Comparison of ENCODE assay signal across 16 cellular contexts in genomic region chr3:13538520-13539284, GRCh38. TPM values are rescaled to one million over a fixed set of nuclear protein-coding genes. Genes with fewer than 3 reads are reported as not detected.
DNase-seq lines count a peak whose midpoint lies in the region; ATAC-seq and TF ChIP-seq lines count a peak whose summit lies in the region.
"Had no signal": no experiment of that assay in that cellular context is flagged by ENCODE, and none has a peak within 500 bp of the region (broad histone marks: within the 10 kb centered on the region; RNA-seq: fewer than 3 reads in every experiment).

No MANE protein-coding gene starts in this region.

- peak overlapping the region; percentile 89 for H3K27ac ChIP-seq in PC-9
- H3K27ac ChIP-seq in esophagus muscularis mucosa (replicated peaks in 1 of 4) = peak overlapping the region; percentile 41 to 63 (median 56)
- peak overlapping the region in 3 of 4 donors; percentile 7 to 65 (median 14) for H3K27ac ChIP-seq in sigmoid colon
- H3K27ac ChIP-seq in lower lobe of right lung = no peak overlapping the region
- H3K27ac ChIP-seq in body of pancreas = no peak overlapping the region

- POLR2A ChIA-PET in PC-9 (lab: Charles Lee; ENCODE audit: unreplicated experiment) = interaction anchor here (0.6 kb wide), 1 partner anchor 25 kb away, joined by 3 read pairs; no protein-coding TSS in a partner anchor

- H2AFZ ChIP-seq in PC-9 = no peak overlapping the region

- peak overlapping the region; percentile 92 for H3K27ac Mint-ChIP-seq in Calu3 (ENCODE audit: unreplicated experiment)
- H3K27ac Mint-ChIP-seq: activated CD4-positive, alpha-beta T cell treated with anti-CD3 and anti-CD28 coated beads for 36 hours; activated naive CD4-positive, alpha-beta T cell treated with anti-CD3 and anti-CD28 coated beads, Interleukin-2, amount 50 U/mL, for 24 hours had no signal

- no peak for TF ChIP-seq CTCF in Calu3 (IDR thresholded peaks at IDR 0.05; ENCODE audit: unreplicated experiment)
- TF ChIP-seq CTCF in PC-9 (conservative IDR thresholded peaks at IDR 0.05) = no peak
- TF ChIP-seq CTCF in esophagus muscularis mucosa (IDR thresholded peaks at IDR 0.05) = no peak
- no peak for TF ChIP-seq CTCF in sigmoid colon (IDR thresholded peaks at IDR 0.05)
- TF ChIP-seq CTCF in lower lobe of right lung (IDR thresholded peaks at IDR 0.05) = no peak
- no peak for TF ChIP-seq CTCF in body of pancreas (IDR thresholded peaks at IDR 0.05)

- peaks cover 17% of the 10 kb centered on the region for H3K36me3 Mint-ChIP-seq in Calu3 (ENCODE audit: insufficient read depth, unreplicated experiment)

- no peaks in the 10 kb centered on the region for H3K9me2 ChIP-seq in PC-9 (ENCODE audit: insufficient read depth)

- H3K9me3 ChIP-seq in PC-9 (ENCODE audit: insufficient read depth, low read depth) = peaks cover 17% of the 10 kb centered on the region; the same call in 1 of the 2 replicates
- H3K9me3 ChIP-seq in esophagus muscularis mucosa = peaks cover 0 to 8% (median 3%) of the 10 kb centered on the region in 4 donors
- H3K9me3 ChIP-seq in sigmoid colon = peaks cover 0 to 2% (median under 1%) of the 10 kb centered on the region in 4 donors
- H3K9me3 ChIP-seq in lower lobe of right lung = peaks cover 6% of the 10 kb centered on the region
- H3K9me3 ChIP-seq in body of pancreas = no peaks in the 10 kb centered on the region

- no peaks in the 10 kb centered on the region for H4K20me1 ChIP-seq in PC-9 (ENCODE audit: insufficient read depth)

- CTCF ChIA-PET in Calu3 (lab: Charles Lee) = no interaction called here
- CTCF ChIA-PET in PC-9 (lab: Charles Lee) = interaction anchor here (0.8 kb wide), 1 partner anchor 43 kb away, joined by 4 read pairs; no protein-coding TSS in a partner anchor

- BruUV-seq in Calu3 (replicated peaks; lab: Mats Ljungman, UMichigan) = no TSS peak
- no TSS peak for BruUV-seq in PC-9 (replicated peaks; lab: Mats Ljungman, UMichigan)

- H3K79me2 ChIP-seq in PC-9 (ENCODE audit: low read depth) = no peaks in the 10 kb centered on the region

- 87% methylated on average over 9 of the region's 9 CpGs for WGBS in esophagus muscularis mucosa
- WGBS in sigmoid colon, 2 donors = 77 to 88% methylated on average over 9 of the region's 9 CpGs
- WGBS in body of pancreas, 2 donors = 78 to 79% methylated on average over 8 to 9 of the region's 9 CpGs

- DNase-seq in Calu3 (no peak), PC-9 (no peak), esophagus muscularis mucosa (ENCODE audit: extremely low spot score) (no peak), sigmoid colon (no peak), lower lobe of right lung (no peak), body of pancreas (no peak), OCI-M2 (lab: John Stamatoyannopoulos, UW; ENCODE audit: unreplicated experiment) (no peak), nucleus accumbens (lab: John Stamatoyannopoulos, UW) (no peak)
- DNase-seq: activated CD4-positive, alpha-beta T cell treated with anti-CD3 and anti-CD28 coated beads for 36 hours; Kasumi-1; midbrain; NCI-H1417; NCI-H2171 treated with DMSO at 0.1 percent for 48 hours; stomach had no signal

- H3K9me3 Mint-ChIP-seq in Calu3 (ENCODE audit: low read depth, unreplicated experiment) = peaks cover 4% of the 10 kb centered on the region
- H3K9me3 Mint-ChIP-seq: central memory CD8-positive, alpha-beta T cell had no signal

- no peak for TF ChIP-seq POLR2A in esophagus muscularis mucosa (IDR thresholded peaks at IDR 0.05; ENCODE audit: low read depth)
- TF ChIP-seq POLR2A in sigmoid colon (IDR thresholded peaks at IDR 0.05) = no peak
- TF ChIP-seq POLR2A in body of pancreas (IDR thresholded peaks at IDR 0.05) = no peak

- H3K4me1 Mint-ChIP-seq in Calu3 (ENCODE audit: low read depth, unreplicated experiment) = peaks cover 35% of the 10 kb centered on the region

- TF ChIP-seq EP300 in esophagus muscularis mucosa (IDR thresholded peaks at IDR 0.05) = no peak
- TF ChIP-seq EP300 in sigmoid colon (IDR thresholded peaks at IDR 0.05) = no peak

- H3K4me2 ChIP-seq in PC-9 = peak overlapping the region; percentile 53

- H3K27me3 ChIP-seq in PC-9 (ENCODE audit: insufficient read depth, low read depth) = no peaks in the 10 kb centered on the region
- H3K27me3 ChIP-seq in esophagus muscularis mucosa = peaks cover 0 to 24% (median 0%) of the 10 kb centered on the region in 4 donors
- H3K27me3 ChIP-seq in sigmoid colon = no peaks in the 10 kb centered on the region
- H3K27me3 ChIP-seq in lower lobe of right lung (ENCODE audit: low read depth) = no peaks in the 10 kb centered on the region
- H3K27me3 ChIP-seq in body of pancreas = no peaks in the 10 kb centered on the region

- H3F3A ChIP-seq in PC-9 (ENCODE audit: insufficient read depth, low read depth) = peaks cover 45% of the 10 kb centered on the region

- H3K4me1 ChIP-seq in PC-9 (replicated peaks; ENCODE audit: insufficient read depth) = peaks cover 74% of the 10 kb centered on the region
- peaks cover 7 to 38% (median 20%) of the 10 kb centered on the region in 4 donors for H3K4me1 ChIP-seq in esophagus muscularis mucosa
- H3K4me1 ChIP-seq in sigmoid colon = no peaks in the 10 kb centered on the region
- H3K4me1 ChIP-seq in lower lobe of right lung = no peaks in the 10 kb centered on the region
- H3K4me1 ChIP-seq in body of pancreas = no peaks in the 10 kb centered on the region

- intact Hi-C loops in Calu3 (cut with micrococcal nuclease; ENCODE audit: unreplicated experiment) (loop anchor here (2.0 kb wide), 1 partner anchor 14 kb away; no protein-coding TSS in a partner anchor), PC-9 (cut with micrococcal nuclease; ENCODE audit: unreplicated experiment) (loop anchor here (2.0 to 10.0 kb wide), 2 partner anchors 62 to 316 kb away; no protein-coding TSS in a partner anchor), esophagus muscularis mucosa (cut with DNase I) (no loop called here), sigmoid colon (cut with DNase I) (no loop called here), lower lobe of right lung (cut with DNase I) (no loop called here), body of pancreas (cut with DNase I) (no loop called here)

- H3K4me3 Mint-ChIP-seq in Calu3 (ENCODE audit: low read depth, unreplicated experiment) = no peak overlapping the region
- H3K4me3 Mint-ChIP-seq: activated CD4-positive, alpha-beta T cell treated with anti-CD3 and anti-CD28 coated beads for 36 hours; activated naive CD4-positive, alpha-beta T cell treated with anti-CD3 and anti-CD28 coated beads, Interleukin-2, amount 50 U/mL, for 24 hours; central memory CD8-positive, alpha-beta T cell had no signal

- ATAC-seq in lower lobe of right lung (no peak), body of pancreas (no peak)
- ATAC-seq: activated CD4-positive, alpha-beta T cell treated with anti-CD3 and anti-CD28 coated beads for 36 hours had no signal

- H3K36me3 ChIP-seq in PC-9 (ENCODE audit: low read depth) = no peaks in the 10 kb centered on the region; the same call in 1 of the 2 replicates
- no peaks in the 10 kb centered on the region for H3K36me3 ChIP-seq in esophagus muscularis mucosa
- H3K36me3 ChIP-seq in sigmoid colon = no peaks in the 10 kb centered on the region
- no peaks in the 10 kb centered on the region for H3K36me3 ChIP-seq in lower lobe of right lung
- no peaks in the 10 kb centered on the region for H3K36me3 ChIP-seq in body of pancreas (replicated peaks in 1 of 2; ENCODE audit: insufficient read depth in 1 of 2, low read depth in 2 of 2)
- H3K36me3 ChIP-seq: stomach had no signal

- no peaks in the 10 kb centered on the region for H3K27me3 Mint-ChIP-seq in Calu3 (ENCODE audit: unreplicated experiment)
- H3K27me3 Mint-ChIP-seq: activated naive CD4-positive, alpha-beta T cell treated with anti-CD3 and anti-CD28 coated beads, Interleukin-2, amount 50 U/mL, for 24 hours had no signal

- 0 out of 2 replicates have a peak overlapping the region, but pooled peaks have one; percentile 1 for H3K4me3 ChIP-seq in PC-9
- no peak overlapping the region for H3K4me3 ChIP-seq in esophagus muscularis mucosa
- H3K4me3 ChIP-seq in sigmoid colon = no peak overlapping the region
- H3K4me3 ChIP-seq in lower lobe of right lung = no peak overlapping the region
- no peak overlapping the region for H3K4me3 ChIP-seq in body of pancreas
- H3K4me3 ChIP-seq: stomach had no signal

RNA-seq across cellular contexts. Expression of gene FBLN2, which starts 10.2 kb away (rescaled TPM):
- total RNA-seq in Calu3 (2022) (not detected in 2 replicates), PC-9 (2021) (0.57 and 1.8 TPM in 2 replicates), esophagus muscularis mucosa (100 to 1,000 TPM; 130 to 244 (median 136) TPM), sigmoid colon (100 to 1,000 TPM in 1 of 4 donors, 10 to 100 TPM in 3; 18.7 to 134 (median 56.5) TPM), lower lobe of right lung (40.8 TPM), body of pancreas (10 to 100 TPM; 18.9 to 54.7 TPM)
- polyA plus RNA-seq in sigmoid colon = 10 to 100 TPM in 1 of 3 donors, 1 to 10 TPM in 2; 1.2 to 14.8 (median 4.2) TPM

RNA-seq across cellular contexts. Expression of gene HDAC11, which starts 58.6 kb away (rescaled TPM):
- 11.8 and 16.5 TPM in 2 replicates for total RNA-seq in Calu3 (2022)
- 18.4 and 24.3 TPM in 2 replicates for total RNA-seq in PC-9 (2021)
- 10 to 100 TPM; 15.8 to 41.0 (median 32.2) TPM for total RNA-seq in esophagus muscularis mucosa
- total RNA-seq in sigmoid colon = 10 to 100 TPM; 15.5 to 17.2 (median 16.7) TPM
- 10 to 100 TPM; 20.6 to 30.3 (median 22.8) TPM for polyA plus RNA-seq in sigmoid colon
- total RNA-seq in lower lobe of right lung = 18.2 TPM
- total RNA-seq in body of pancreas = 10 to 100 TPM; 13.8 to 45.4 TPM

Comparison
In these comparisons a context has a peak if more than half of its experiments do, and no peak if none do; other contexts are left out.
1. H3K27ac ChIP-seq: peak in PC-9 (single experiment), esophagus muscularis mucosa (4 of 4) and sigmoid colon (3 of 4); none in lower lobe of right lung (single experiment) and body of pancreas (0 of 4).
2. intact Hi-C loops: an anchor here in Calu3 (2.0 kb wide) and PC-9 (2.0 to 10.0 kb wide); none called in esophagus muscularis mucosa, sigmoid colon, lower lobe of right lung and body of pancreas.